Comparison of ENCODE assay signal across 20 cellular contexts in genomic region chr5:116448450-116448849, GRCh38.
DNase-seq lines count a peak whose midpoint lies in the region; ATAC-seq, FAIRE-seq and TF ChIP-seq lines count a peak whose summit lies in the region.
"Had no signal": no experiment of that assay in that cellular context is flagged by ENCODE, and none has a peak within 500 bp of the region (broad histone marks: within the 10 kb centered on the region; RNA-seq: fewer than 3 reads in every experiment).

No MANE protein-coding gene starts in this region.

- CTCF ChIA-PET in WTC11 (lab: Charles Lee), result interaction anchor here (0.6 to 1.4 kb wide), 4 partner anchors 68 to 1495 kb away, joined by 3 to 4 read pairs (median 4); no protein-coding TSS in a partner anchor

- H3K4me3 Mint-ChIP-seq in WTC11, result no peak overlapping the region
- no peak overlapping the region for H3K4me3 Mint-ChIP-seq in type B pancreatic cell
- H3K4me3 Mint-ChIP-seq: CD8-positive, alpha-beta T cell had no signal

- intact Hi-C loops in kidney (cut with DNase I), result no loop called here
- intact Hi-C loops in testis (cut with DNase I; ENCODE audit: low total_unique reads), result no loop called here

- H3K27ac ChIP-seq in kidney (ENCODE audit: low read depth in 2 of 2, low read length in 2 of 2), result no peak overlapping the region
- H3K27ac ChIP-seq in effector memory CD4-positive, alpha-beta T cell (ENCODE audit: insufficient read depth, low read length, poor library complexity, severe bottlenecking), result no peak overlapping the region
- no peak overlapping the region for H3K27ac ChIP-seq in testis
- H3K27ac ChIP-seq: 22Rv1, BLaER1, GM23248, RWPE1 had no signal

- H3K36me3 ChIP-seq in kidney (ENCODE audit: control insufficient read depth in 1 of 2, insufficient read depth in 2 of 2, low read length in 2 of 2) (peaks cover 0 to 4% of the 10 kb centered on the region in 2 donors), testis (ENCODE audit: low read depth, missing control alignments) (no peaks in the 10 kb centered on the region)
- H3K36me3 ChIP-seq in effector memory CD4-positive, alpha-beta T cell (ENCODE audit: control insufficient read depth, insufficient read depth, low read length), result peaks cover 3% of the 10 kb centered on the region

- H3K27me3 Mint-ChIP-seq in WTC11 (ENCODE audit: low read depth) (no peaks in the 10 kb centered on the region), type B pancreatic cell (no peaks in the 10 kb centered on the region)

- H3K27ac Mint-ChIP-seq in WTC11 (peak overlapping the region; percentile 44; the same call in 1 of the 2 replicates), type B pancreatic cell (no peak overlapping the region)
- H3K27ac Mint-ChIP-seq: CD8-positive, alpha-beta T cell had no signal

- POLR2A ChIA-PET in WTC11 (lab: Charles Lee), result no interaction called here

- ATAC-seq in WTC11, result no peak
- ATAC-seq: CD8-positive, alpha-beta T cell had no signal

- TF ChIP-seq CTCF in WTC11 (IDR thresholded peaks at IDR 0.05) (no peak), kidney (IDR thresholded peaks at IDR 0.05; ENCODE audit: borderline replicate concordance, extremely low read depth, insufficient read depth) (no peak), type B pancreatic cell (conservative IDR thresholded peaks at IDR 0.05) (peak; percentile 54), testis (IDR thresholded peaks at IDR 0.05) (no peak), GM10266 (IDR thresholded peaks at IDR 0.05; ENCODE audit: control insufficient read depth, insufficient read depth, low read depth, missing control alignments) (no peak)

- H3K9ac ChIP-seq in kidney (ENCODE audit: low read length in 2 of 2), result no peak overlapping the region
- H3K9ac ChIP-seq: BLaER1, GM23248 had no signal

- H3K9me3 Mint-ChIP-seq in WTC11 (no peaks in the 10 kb centered on the region), type B pancreatic cell (no peaks in the 10 kb centered on the region)
- H3K9me3 Mint-ChIP-seq: CD8-positive, alpha-beta T cell had no signal

- H3K4me3 ChIP-seq in kidney (ENCODE audit: low read length in 2 of 2), result peak overlapping the region; percentile 25 to 56
- H3K4me3 ChIP-seq in effector memory CD4-positive, alpha-beta T cell (ENCODE audit: insufficient read depth, low read depth, low read length, poor library complexity, severe bottlenecking), result no peak overlapping the region
- H3K4me3 ChIP-seq in testis, result no peak overlapping the region
- H3K4me3 ChIP-seq: BLaER1, GM23248 had no signal

- 80 to 86% methylated on average over 4 of the region's 4 CpGs for WGBS in testis, 2 donors

- H3K9me3 ChIP-seq in kidney (ENCODE audit: control insufficient read depth in 1 of 2, low read length in 2 of 2), result no peaks in the 10 kb centered on the region
- no peaks in the 10 kb centered on the region for H3K9me3 ChIP-seq in effector memory CD4-positive, alpha-beta T cell (ENCODE audit: control insufficient read depth, low read length)
- H3K9me3 ChIP-seq in testis, result no peaks in the 10 kb centered on the region

- H3K4me1 Mint-ChIP-seq in WTC11, result peaks cover 85% of the 10 kb centered on the region
- peaks cover 49% of the 10 kb centered on the region for H3K4me1 Mint-ChIP-seq in type B pancreatic cell (ENCODE audit: unreplicated experiment)

- H3K4me1 ChIP-seq in kidney (ENCODE audit: control insufficient read depth in 1 of 2, insufficient read depth in 1 of 2, low read depth in 1 of 2, low read length in 2 of 2), result no peaks in the 10 kb centered on the region
- H3K4me1 ChIP-seq in effector memory CD4-positive, alpha-beta T cell (ENCODE audit: control insufficient read depth, insufficient read depth, low read length, poor library complexity, severe bottlenecking), result no peaks in the 10 kb centered on the region
- H3K4me1 ChIP-seq in testis, result no peaks in the 10 kb centered on the region

- H3K36me3 Mint-ChIP-seq in WTC11 (peaks cover 57% of the 10 kb centered on the region), type B pancreatic cell (peaks cover 48% of the 10 kb centered on the region)

- FAIRE-seq in kidney (lab: Jason Lieb, UNC), result no peak
- FAIRE-seq: D721Med had no signal

- H3K27me3 ChIP-seq in effector memory CD4-positive, alpha-beta T cell (replicated peaks; ENCODE audit: control insufficient read depth, insufficient read depth, low read length, poor library complexity, severe bottlenecking), result no peaks in the 10 kb centered on the region
- H3K27me3 ChIP-seq in testis, result no peaks in the 10 kb centered on the region
- H3K27me3 ChIP-seq: BLaER1 had no signal

- DNase-seq in NCI-H1092 treated with DMSO at 0.1 percent for 48 hours (lab: John Stamatoyannopoulos, UW) (peak; percentile 4), NCI-H1092 (lab: John Stamatoyannopoulos, UW) (no peak), WTC11 (ENCODE audit: low spot score) (no peak), kidney (no peak), type B pancreatic cell (ENCODE audit: extremely low spot score, unreplicated experiment) (no peak), testis (no peak), GM10266 (ENCODE audit: extremely low spot score) (no peak)
- no peak for DNase-seq in effector memory CD4-positive, alpha-beta T cell
- DNase-seq: CD8-positive, alpha-beta T cell; GM23248; KG1; NCI-H1048; NCI-H2081 treated with DMSO at 0.1 percent for 48 hours; NCI-H226; NCI-H524 treated with DMSO at 0.1 percent for 48 hours; NK-92 treated with Interleukin-12 subunit alpha and Interleukin-12 subunit beta, amount 100 ng/mL, for 24 hours had no signal

- TF ChIP-seq POLR2A in testis (IDR thresholded peaks at IDR 0.05), result no peak

TF ChIP-seq in WTC11, 78 proteins besides CTCF, POLR2A, EP300 and RAD21 (continues in another document):
- TF ChIP-seq ZNF425 (CRISPR knock-in tag; conservative IDR thresholded peaks at IDR 0.05), result no peak
- TF ChIP-seq ZNF423 (CRISPR knock-in tag; IDR thresholded peaks at IDR 0.05), result no peak
- no peak for TF ChIP-seq E2F1 (CRISPR knock-in tag; IDR thresholded peaks at IDR 0.05)
- TF ChIP-seq ATF6 (CRISPR knock-in tag; IDR thresholded peaks at IDR 0.05), result no peak
- no peak for TF ChIP-seq ATF2 (CRISPR knock-in tag; IDR thresholded peaks at IDR 0.05; ENCODE audit: borderline replicate concordance, low read depth)
- no peak for TF ChIP-seq TP53 (CRISPR knock-in tag; IDR thresholded peaks at IDR 0.05)
- TF ChIP-seq ESRRA (CRISPR knock-in tag; IDR thresholded peaks at IDR 0.05; ENCODE audit: borderline replicate concordance), result no peak
- no peak for TF ChIP-seq NR2C2 (CRISPR knock-in tag; IDR thresholded peaks at IDR 0.05)
- no peak for TF ChIP-seq ZNF396 (CRISPR knock-in tag; IDR thresholded peaks at IDR 0.05; ENCODE audit: borderline replicate concordance)

Comparison
In these comparisons a context has a peak if more than half of its experiments do, and no peak if none do; other contexts are left out.
1. H3K4me3 ChIP-seq: peak in kidney (2 of 2); none in effector memory CD4-positive, alpha-beta T cell (single experiment) and testis (0 of 2).